Comparison of ENCODE assay signal across 24 cellular contexts in genomic region chr13:74104661-74105275, GRCh38. TPM values are rescaled to one million over a fixed set of nuclear protein-coding genes. Genes with fewer than 3 reads are reported as not detected.
A peak's percentile ranks its signal among the peaks of the same experiment; 100 is the strongest.
DNase-seq lines count a peak whose midpoint lies in the region; ATAC-seq and TF ChIP-seq lines count a peak whose summit lies in the region.
"Had no signal": no experiment of that assay in that cellular context is flagged by ENCODE, and none has a peak within 500 bp of the region (broad histone marks: within the 10 kb centered on the region; RNA-seq: fewer than 3 reads in every experiment).

No MANE protein-coding gene starts in this region.

- H3K9me3 ChIP-seq in Karpas-422 (ENCODE audit: low read length) (no peaks in the 10 kb centered on the region), smooth muscle cell (replicated peaks; ENCODE audit: low read depth) (no peaks in the 10 kb centered on the region)
- H3K9me3 ChIP-seq: spleen, testis had no signal

- peak; percentile 59 for ATAC-seq in activated naive CD8-positive, alpha-beta T cell treated with anti-CD3 and anti-CD28 coated beads, Interleukin-2, amount 50 U/mL, for 24 hours
- ATAC-seq in stimulated activated naive B cell treated with anti-CD40 and anti-IgM and Interleukin-4, amounts not matched to agents 10 μg/mL and 1 μg/mL and 100 μg/mL, for 72 hours (replicated peaks) = peak; percentile 59 to 76
- ATAC-seq: HCT116 had no signal

- TF ChIP-seq CTCF in smooth muscle cell (IDR thresholded peaks at IDR 0.05; ENCODE audit: borderline replicate concordance, insufficient read depth, poor library complexity, severe bottlenecking) = no peak

- no peak overlapping the region for H3K4me3 Mint-ChIP-seq in activated naive CD8-positive, alpha-beta T cell
- no peak overlapping the region for H3K4me3 Mint-ChIP-seq in activated naive CD8-positive, alpha-beta T cell treated with anti-CD3 and anti-CD28 coated beads for 36 hours
- H3K4me3 Mint-ChIP-seq in activated naive CD8-positive, alpha-beta T cell treated with anti-CD3 and anti-CD28 coated beads, Interleukin-2, amount 50 U/mL, for 24 hours = no peak overlapping the region
- no peak overlapping the region for H3K4me3 Mint-ChIP-seq in stimulated activated naive B cell treated with anti-CD40 and anti-IgM and Interleukin-4, amounts not matched to agents 10 μg/mL and 1 μg/mL and 100 μg/mL, for 72 hours
- H3K4me3 Mint-ChIP-seq: brain; CD4-positive, alpha-beta T cell; nephron had no signal

- H3K36me3 ChIP-seq in Karpas-422 (ENCODE audit: insufficient read depth, low read length) = no peaks in the 10 kb centered on the region
- H3K36me3 ChIP-seq in smooth muscle cell (ENCODE audit: low read depth) = no peaks in the 10 kb centered on the region
- H3K36me3 ChIP-seq: MG63, spleen had no signal

- WGBS in smooth muscle cell (ENCODE audit: low lambda C conversion rate) = 81% methylated on average over 3 of the region's 3 CpGs

- peaks cover 99% of the 10 kb centered on the region for H3K79me2 ChIP-seq in Karpas-422 (ENCODE audit: low read length)
- H3K79me2 ChIP-seq in smooth muscle cell (ENCODE audit: low read depth) = peaks cover 37% of the 10 kb centered on the region

- no peak overlapping the region for H3K9ac ChIP-seq in Karpas-422 (ENCODE audit: low read length)
- H3K9ac ChIP-seq in smooth muscle cell (ENCODE audit: low read depth) = no peak overlapping the region

- no peaks in the 10 kb centered on the region for H3K27me3 Mint-ChIP-seq in activated naive CD8-positive, alpha-beta T cell
- H3K27me3 Mint-ChIP-seq in activated naive CD8-positive, alpha-beta T cell treated with anti-CD3 and anti-CD28 coated beads for 36 hours = no peaks in the 10 kb centered on the region
- no peaks in the 10 kb centered on the region for H3K27me3 Mint-ChIP-seq in activated naive CD8-positive, alpha-beta T cell treated with anti-CD3 and anti-CD28 coated beads, Interleukin-2, amount 50 U/mL, for 24 hours
- H3K27me3 Mint-ChIP-seq in stimulated activated naive B cell treated with anti-CD40 and anti-IgM and Interleukin-4, amounts not matched to agents 10 μg/mL and 1 μg/mL and 100 μg/mL, for 72 hours = no peaks in the 10 kb centered on the region
- H3K27me3 Mint-ChIP-seq: brain; CD4-positive, alpha-beta T cell had no signal

- H4K20me1 ChIP-seq in Karpas-422 (ENCODE audit: insufficient read depth, low read depth, low read length) (no peaks in the 10 kb centered on the region), smooth muscle cell (ENCODE audit: low read depth) (peaks cover 13% of the 10 kb centered on the region)

- H3K4me2 ChIP-seq in Karpas-422 (ENCODE audit: low read depth, low read length, poor library complexity, severe bottlenecking) (no peak overlapping the region), smooth muscle cell (no peak overlapping the region)
- H3K4me2 ChIP-seq: PC-9 had no signal

- DNase-seq in activated naive CD8-positive, alpha-beta T cell treated with anti-CD3 and anti-CD28 coated beads for 36 hours = no peak
- DNase-seq in Karpas-422 (no peak), AG08396 (ENCODE audit: low spot score) (no peak), smooth muscle cell (lab: John Stamatoyannopoulos, UW; ENCODE audit: unreplicated experiment) (no peak)
- DNase-seq in activated naive CD8-positive, alpha-beta T cell treated with anti-CD3 and anti-CD28 coated beads, Interleukin-2, amount 50 U/mL, for 24 hours = no peak
- no peak for DNase-seq in stimulated activated naive B cell treated with anti-CD40 and anti-IgM and Interleukin-4, amounts not matched to agents 10 μg/mL and 1 μg/mL and 100 μg/mL, for 72 hours
- DNase-seq: activated CD4-positive, alpha-beta T cell treated with anti-CD3 and anti-CD28 coated beads, Interleukin-2, amount 50 U/mL, for 1 hour; activated CD8-positive, alpha-beta memory T cell treated with anti-CD3 and anti-CD28 coated beads, Interleukin-2, amount 50 U/mL, for 48 hours; activated effector memory CD4-positive, alpha-beta T cell treated with anti-CD3 and anti-CD28 coated beads, Interleukin-2, amount 50 U/mL, for 16 hours; CD4-positive, alpha-beta T cell; cerebellar nuclear complex; MG63; NCI-H1436; NCI-H510A; PC-9; retina; Right ventricle myocardium superior; spleen; stimulated activated CD4-positive, alpha-beta T cell treated with anti-CD3 and anti-CD28 coated beads, Interleukin-2, amount 100 ng/mL, for 48 hours; testis had no signal

- H3K9me3 Mint-ChIP-seq in activated naive CD8-positive, alpha-beta T cell (ENCODE audit: low read depth) = no peaks in the 10 kb centered on the region
- H3K9me3 Mint-ChIP-seq in activated naive CD8-positive, alpha-beta T cell treated with anti-CD3 and anti-CD28 coated beads for 36 hours = peaks cover 11% of the 10 kb centered on the region
- H3K9me3 Mint-ChIP-seq in activated naive CD8-positive, alpha-beta T cell treated with anti-CD3 and anti-CD28 coated beads, Interleukin-2, amount 50 U/mL, for 24 hours = peaks cover 15% of the 10 kb centered on the region
- H3K9me3 Mint-ChIP-seq in stimulated activated naive B cell treated with anti-CD40 and anti-IgM and Interleukin-4, amounts not matched to agents 10 μg/mL and 1 μg/mL and 100 μg/mL, for 72 hours = peaks cover 4 to 10% of the 10 kb centered on the region in 2 donors
- H3K9me3 Mint-ChIP-seq: CD4-positive, alpha-beta T cell had no signal

- H3K27ac ChIP-seq in Karpas-422 (ENCODE audit: low read length) = peak overlapping the region; percentile 11; the same call in 1 of the 2 replicates
- H3K27ac ChIP-seq in smooth muscle cell (ENCODE audit: low read depth) = no peak overlapping the region
- H3K27ac ChIP-seq: PC-9, spleen, testis had no signal

- peaks cover 12% of the 10 kb centered on the region for H3K36me3 Mint-ChIP-seq in activated naive CD8-positive, alpha-beta T cell
- H3K36me3 Mint-ChIP-seq in activated naive CD8-positive, alpha-beta T cell treated with anti-CD3 and anti-CD28 coated beads for 36 hours = peaks cover 25% of the 10 kb centered on the region
- H3K36me3 Mint-ChIP-seq in activated naive CD8-positive, alpha-beta T cell treated with anti-CD3 and anti-CD28 coated beads, Interleukin-2, amount 50 U/mL, for 24 hours (ENCODE audit: low read depth) = peaks cover 20% of the 10 kb centered on the region
- H3K36me3 Mint-ChIP-seq in stimulated activated naive B cell treated with anti-CD40 and anti-IgM and Interleukin-4, amounts not matched to agents 10 μg/mL and 1 μg/mL and 100 μg/mL, for 72 hours = peaks cover 13 to 21% of the 10 kb centered on the region in 2 donors

- peaks cover 68% of the 10 kb centered on the region for H3K4me1 Mint-ChIP-seq in activated naive CD8-positive, alpha-beta T cell (ENCODE audit: low read depth)
- H3K4me1 Mint-ChIP-seq in activated naive CD8-positive, alpha-beta T cell treated with anti-CD3 and anti-CD28 coated beads for 36 hours = peaks cover 55% of the 10 kb centered on the region
- peaks cover 68% of the 10 kb centered on the region for H3K4me1 Mint-ChIP-seq in activated naive CD8-positive, alpha-beta T cell treated with anti-CD3 and anti-CD28 coated beads, Interleukin-2, amount 50 U/mL, for 24 hours
- peaks cover 22 to 37% of the 10 kb centered on the region in 2 donors for H3K4me1 Mint-ChIP-seq in stimulated activated naive B cell treated with anti-CD40 and anti-IgM and Interleukin-4, amounts not matched to agents 10 μg/mL and 1 μg/mL and 100 μg/mL, for 72 hours

- H3K4me3 ChIP-seq in Karpas-422 (ENCODE audit: low read length) (no peak overlapping the region), smooth muscle cell (no peak overlapping the region)
- H3K4me3 ChIP-seq: MG63, PC-9, spleen, testis had no signal

- H3K27ac Mint-ChIP-seq in activated naive CD8-positive, alpha-beta T cell = peak overlapping the region; percentile 34
- H3K27ac Mint-ChIP-seq in activated naive CD8-positive, alpha-beta T cell treated with anti-CD3 and anti-CD28 coated beads for 36 hours = no peak overlapping the region
- peak overlapping the region; percentile 43 for H3K27ac Mint-ChIP-seq in activated naive CD8-positive, alpha-beta T cell treated with anti-CD3 and anti-CD28 coated beads, Interleukin-2, amount 50 U/mL, for 24 hours
- H3K27ac Mint-ChIP-seq in stimulated activated naive B cell treated with anti-CD40 and anti-IgM and Interleukin-4, amounts not matched to agents 10 μg/mL and 1 μg/mL and 100 μg/mL, for 72 hours = peak overlapping the region; percentile 5
- H3K27ac Mint-ChIP-seq: CD4-positive, alpha-beta T cell had no signal

- no peaks in the 10 kb centered on the region for H3K9me2 ChIP-seq in Karpas-422 (replicated peaks; ENCODE audit: insufficient read depth, low read length)

- H2AFZ ChIP-seq in Karpas-422 (ENCODE audit: low read length) = no peak overlapping the region
- no peak overlapping the region for H2AFZ ChIP-seq in smooth muscle cell (ENCODE audit: low read depth)
- H2AFZ ChIP-seq: PC-9 had no signal

- H3K4me1 ChIP-seq in Karpas-422 (ENCODE audit: low read length) (peaks cover 68% of the 10 kb centered on the region), smooth muscle cell (ENCODE audit: low read depth) (no peaks in the 10 kb centered on the region)
- H3K4me1 ChIP-seq: testis had no signal

- H3K27me3 ChIP-seq in Karpas-422 (ENCODE audit: low read length) (no peaks in the 10 kb centered on the region), smooth muscle cell (ENCODE audit: low read depth) (no peaks in the 10 kb centered on the region)
- H3K27me3 ChIP-seq: MG63, spleen, testis had no signal

- no peaks in the 10 kb centered on the region for H3F3A ChIP-seq in smooth muscle cell (ENCODE audit: low read depth)

RNA-seq across cellular contexts. Expression of gene KLF12, which starts 29.4 kb away (rescaled TPM):
- total RNA-seq in activated naive CD8-positive, alpha-beta T cell treated with anti-CD3 and anti-CD28 coated beads for 36 hours = 10 to 100 TPM; 13.5 to 16.7 TPM
- 19.6 and 38.1 TPM in 2 replicates for total RNA-seq in Karpas-422 (2014; rRNA removed; shearing (Covaris generic); ENCODE audit: low replicate concordance)
- 14.6 and 17.5 TPM in 2 replicates for total RNA-seq in smooth muscle cell
- 1.3 and 5.0 TPM in 2 replicates for polyA plus RNA-seq in smooth muscle cell
